In the genomic region with DNA sequence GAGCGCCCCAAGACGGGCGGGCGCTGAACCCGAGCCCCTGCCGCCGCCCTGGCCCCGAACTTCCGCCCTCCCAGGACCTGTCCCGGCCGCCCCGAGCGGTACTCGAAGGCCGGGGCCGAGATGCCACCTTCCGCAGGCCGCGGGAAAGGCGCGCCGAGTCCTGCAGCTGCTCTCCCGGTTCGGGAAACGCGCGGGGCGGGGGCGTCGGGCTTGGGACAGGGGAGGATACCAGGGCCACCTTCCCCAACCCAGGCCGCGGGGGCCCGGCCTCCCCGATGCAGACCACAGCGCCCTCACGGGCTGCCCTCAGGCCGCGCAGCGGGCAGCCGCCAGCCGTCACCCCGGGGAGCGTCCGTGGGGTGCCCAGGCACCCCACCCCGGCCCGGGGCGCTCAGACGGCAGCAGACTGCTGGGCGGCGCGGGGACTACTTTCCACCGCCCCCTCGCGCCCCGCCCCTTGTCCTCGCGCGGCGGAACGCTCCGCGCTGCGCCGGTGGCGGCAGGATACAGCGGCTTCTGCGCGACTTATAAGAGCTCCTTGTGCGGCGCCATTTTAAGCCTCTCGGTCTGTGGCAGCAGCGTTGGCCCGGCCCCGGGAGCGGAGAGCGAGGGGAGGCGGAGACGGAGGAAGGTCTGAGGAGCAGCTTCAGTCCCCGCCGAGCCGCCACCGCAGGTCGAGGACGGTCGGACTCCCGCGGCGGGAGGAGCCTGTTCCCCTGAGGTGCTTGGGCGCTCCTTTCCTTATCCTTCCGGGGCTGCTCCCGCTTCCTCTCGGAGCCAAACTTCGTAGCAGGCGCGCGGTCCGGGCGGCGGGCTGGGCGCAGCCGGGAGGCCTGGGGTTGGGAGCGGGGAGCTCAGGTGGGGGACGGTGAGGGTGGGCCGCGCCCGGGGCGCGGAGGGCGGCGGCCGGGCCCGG, we compare ENCODE assay signal across 8 cellular contexts. TPM values are rescaled to one million over a fixed set of nuclear protein-coding genes. Genes with fewer than 3 reads are reported as not detected.
A peak's percentile ranks its signal among the peaks of the same experiment; 100 is the strongest.
DNase-seq lines count a peak whose midpoint lies in the region; ATAC-seq and TF ChIP-seq lines count a peak whose summit lies in the region.

A gene (plus strand): TSS at position 556 of the 916 bp plus-strand sequence. CDS start 24,564 bp downstream, outside the sequence.

- DNase-seq in DMS 273 (lab: John Stamatoyannopoulos, UW; ENCODE audit: unreplicated experiment) (peak; percentile 95), PC-3 (peak; percentile 91)
- peak; percentile 92 for DNase-seq in activated T-cell treated with anti-CD3 and anti-CD28 coated beads, Interleukin-2, amount 50 U/mL, for 4 hours
- peak; percentile 77 to 84 for DNase-seq in stimulated activated CD8-positive, alpha-beta memory T cell treated with anti-CD3 and anti-CD28 coated beads, Interleukin-7, amount 100 ng/mL, for 4 hours (ENCODE audit: low read depth in 2 of 2)

- peaks cover 47% of the 10 kb centered on the region for H3K79me2 ChIP-seq in PC-3 (ENCODE audit: low read length)

- H3K4me1 Mint-ChIP-seq in activated T-cell treated with anti-CD3 and anti-CD28 coated beads, Interleukin-2, amount 50 U/mL, for 4 hours (ENCODE audit: low read depth): peaks cover 40% of the 10 kb centered on the region

- BruUV-seq in PC-3 (replicated peaks; lab: Mats Ljungman, UMichigan): no TSS peak

- peaks cover 41% of the 10 kb centered on the region for H4K20me1 ChIP-seq in PC-3 (ENCODE audit: low read length)

- H3K4me2 ChIP-seq in PC-3 (ENCODE audit: low read length): peak within 1 kb of the TSS; percentile 96

- no peaks in the 10 kb centered on the region for H3K36me3 ChIP-seq in HUES6 (ENCODE audit: control insufficient read depth, insufficient read depth, low read length)
- H3K36me3 ChIP-seq in PC-3 (ENCODE audit: low read depth, low read length): no peaks in the 10 kb centered on the region
- H3K36me3 ChIP-seq in muscle layer of duodenum (ENCODE audit: control insufficient read depth in 1 of 2, insufficient read depth in 2 of 2, low read length in 2 of 2): no peaks in the 10 kb centered on the region

- TF ChIP-seq CTCF in PC-3 (conservative IDR thresholded peaks at IDR 0.05; ENCODE audit: low read depth, low read length): no peak

- no peaks in the 10 kb centered on the region for H3K9me2 ChIP-seq in PC-3 (replicated peaks; ENCODE audit: low read length)

- H3K9ac ChIP-seq in HUES6 (ENCODE audit: low read length) (peak within 1 kb of the TSS; percentile 100), PC-3 (ENCODE audit: low read length) (peak within 1 kb of the TSS; percentile 92)

- H3K4me3 Mint-ChIP-seq in activated T-cell treated with anti-CD3 and anti-CD28 coated beads, Interleukin-2, amount 50 U/mL, for 4 hours: peak within 1 kb of the TSS; percentile 94

- peak within 1 kb of the TSS; percentile 98 for H3K27ac ChIP-seq in HUES6 (ENCODE audit: low read depth, low read length)
- H3K27ac ChIP-seq in PC-3 (ENCODE audit: low read length): peak within 1 kb of the TSS; percentile 60
- H3K27ac ChIP-seq in muscle layer of duodenum (ENCODE audit: low read length): peak within 1 kb of the TSS; percentile 90

- intact Hi-C loops in PC-3 (cut with micrococcal nuclease): no loop called here

- POLR2A ChIA-PET in PC-3 (lab: Charles Lee; ENCODE audit: unreplicated experiment): interaction anchor here (0.5 to 0.7 kb wide), 5 partner anchors 18 to 135 kb away, joined by 3 to 5 read pairs (median 3); no protein-coding TSS in a partner anchor

- CTCF ChIA-PET in PC-3 (lab: Charles Lee): no interaction called here

- no peaks in the 10 kb centered on the region for H3K9me3 Mint-ChIP-seq in activated T-cell treated with anti-CD3 and anti-CD28 coated beads, Interleukin-2, amount 50 U/mL, for 4 hours

- H3K27me3 ChIP-seq in HUES6 (ENCODE audit: control insufficient read depth, insufficient read depth, low read length) (no peaks in the 10 kb centered on the region), PC-3 (ENCODE audit: low read length) (no peaks in the 10 kb centered on the region), muscle layer of duodenum (ENCODE audit: low read depth, low read length) (no peaks in the 10 kb centered on the region)

- H3K4me3 ChIP-seq in HUES6 (ENCODE audit: low read depth, low read length) (peak within 1 kb of the TSS; percentile 88), PC-3 (ENCODE audit: low read length) (peak within 1 kb of the TSS; percentile 90), muscle layer of duodenum (ENCODE audit: low read depth in 1 of 2, low read length in 2 of 2) (peak within 1 kb of the TSS; percentile 85 to 98)

- peaks cover 24% of the 10 kb centered on the region for H3K4me1 ChIP-seq in HUES6 (ENCODE audit: control insufficient read depth, insufficient read depth, low read length)
- peaks cover 27% of the 10 kb centered on the region for H3K4me1 ChIP-seq in PC-3 (ENCODE audit: insufficient read depth, low read length)
- peaks cover 12 to 35% of the 10 kb centered on the region in 2 donors for H3K4me1 ChIP-seq in muscle layer of duodenum (ENCODE audit: control insufficient read depth in 1 of 2, insufficient read depth in 2 of 2, low read length in 2 of 2)

- peaks cover under 1% of the 10 kb centered on the region for H3K27me3 Mint-ChIP-seq in activated T-cell treated with anti-CD3 and anti-CD28 coated beads, Interleukin-2, amount 50 U/mL, for 4 hours (ENCODE audit: low read depth)

- peaks cover 5% of the 10 kb centered on the region for H3K36me3 Mint-ChIP-seq in activated T-cell treated with anti-CD3 and anti-CD28 coated beads, Interleukin-2, amount 50 U/mL, for 4 hours (ENCODE audit: insufficient read depth)

- ATAC-seq in GM21423 (IDR thresholded peaks at IDR 0.05; ENCODE audit: unreplicated experiment) (peak; percentile 75), PC-3 (peak; percentile 69), esophagus mucosa (peak; percentile 97)
- ATAC-seq in activated T-cell treated with anti-CD3 and anti-CD28 coated beads, Interleukin-2, amount 50 U/mL, for 4 hours: peak; percentile 85 to 90

- peak within 1 kb of the TSS; percentile 87 for H2AFZ ChIP-seq in PC-3 (ENCODE audit: low read length)

- H3F3A ChIP-seq in PC-3 (ENCODE audit: low read length, unreplicated experiment): no peaks in the 10 kb centered on the region

- H3K9me3 ChIP-seq in HUES6 (ENCODE audit: control insufficient read depth, insufficient read depth, low read depth, low read length) (no peaks in the 10 kb centered on the region), PC-3 (ENCODE audit: low read length) (no peaks in the 10 kb centered on the region), muscle layer of duodenum (ENCODE audit: control insufficient read depth in 1 of 2, low read length in 2 of 2) (no peaks in the 10 kb centered on the region)

RNA-seq across cellular contexts. Expression of the gene that starts here (rescaled TPM):
- total RNA-seq in PC-3 (2014; rRNA removed) (460 and 474 TPM in 2 replicates), esophagus mucosa (202 TPM)
- total RNA-seq in activated T-cell treated with anti-CD3 and anti-CD28 coated beads, Interleukin-2, amount 50 U/mL, for 4 hours: 100 to 1,000 TPM; 132 to 190 (median 168) TPM

Comparison
In these comparisons a context has a peak if more than half of its experiments do, and no peak if none do; other contexts are left out.
1. Peak in every context shown above with its lines: DNase-seq, ATAC-seq, H3K4me3 ChIP-seq and H3K27ac ChIP-seq.